In genomic region chr17:11996722-11997146, GRCh38 we compare ENCODE assay signal across 8 cellular contexts. TPM values are rescaled to one million over a fixed set of nuclear protein-coding genes. Genes with fewer than 3 reads are reported as not detected.
A peak's percentile ranks its signal among the peaks of the same experiment; 100 is the strongest.
DNase-seq lines count a peak whose midpoint lies in the region; ATAC-seq and TF ChIP-seq lines count a peak whose summit lies in the region.

No MANE protein-coding gene starts in this region.

- intact Hi-C loops in A673 (cut with micrococcal nuclease; ENCODE audit: unreplicated experiment) = no loop called here

- POLR2A ChIA-PET in A673 (lab: Charles Lee; ENCODE audit: low non-redundant PET) = interaction anchor here (0.6 to 1.0 kb wide), 4 partner anchors 9 to 34 kb away, joined by 3 to 4 read pairs (median 4); no protein-coding TSS in a partner anchor
- POLR2A ChIA-PET in activated CD8-positive, alpha-beta T cell treated with anti-CD3 and anti-CD28 coated beads, Interleukin-2, amount 10 ng/mL, durations not matched to agents 7 days and 5 days (lab: Charles Lee) = interaction anchor here (0.7 to 6.1 kb wide), 17 partner anchors 8 to 1032 kb away, joined by 3 to 128 read pairs (median 6); partner anchors contain the start of gene MAP2K4

- peaks cover 5% of the 10 kb centered on the region for H3K4me1 ChIP-seq in A673 (ENCODE audit: insufficient read depth, low read length, poor library complexity, severe bottlenecking)

- ATAC-seq in GM18502 (IDR thresholded peaks at IDR 0.05; ENCODE audit: poor library complexity, unreplicated experiment) = peak; percentile 40
- peak; percentile 35 for ATAC-seq in HG02840 (IDR thresholded peaks at IDR 0.05; ENCODE audit: low FRiP score, unreplicated experiment)
- ATAC-seq in activated CD8-positive, alpha-beta T cell treated with anti-CD3 and anti-CD28 coated beads, Interleukin-2, amount 10 ng/mL, durations not matched to agents 7 days and 5 days = peak; percentile 42

- peak overlapping the region; percentile 84 for H3K4me3 ChIP-seq in A673 (ENCODE audit: low read depth, low read length, poor library complexity, severe bottlenecking)
- peak overlapping the region; percentile 94 for H3K4me3 ChIP-seq in fibroblast of pulmonary artery (replicated peaks; ENCODE audit: low read depth, low read length)

- H3K36me3 ChIP-seq in A673 (ENCODE audit: insufficient read depth, low read length, poor library complexity, severe bottlenecking) = peaks cover 8% of the 10 kb centered on the region

- H3K9me3 ChIP-seq in A673 (ENCODE audit: low read depth, low read length, poor library complexity, severe bottlenecking) = no peaks in the 10 kb centered on the region

- CTCF ChIA-PET in A673 (lab: Charles Lee) = no interaction called here
- CTCF ChIA-PET in activated CD8-positive, alpha-beta T cell treated with anti-CD3 and anti-CD28 coated beads, Interleukin-2, amount 10 ng/mL, durations not matched to agents 7 days and 5 days (lab: Charles Lee) = interaction anchor here (1.0 to 1.4 kb wide), 4 partner anchors 10 to 1021 kb away, joined by 3 to 8 read pairs (median 4); partner anchors contain the start of genes ELAC2 and MAP2K4

- H3K27ac ChIP-seq in A673 (ENCODE audit: low read depth, low read length, poor library complexity, severe bottlenecking) = peak overlapping the region; percentile 86

- DNase-seq in A673 (ENCODE audit: low spot score) (peak; percentile 68), NCI-H1105 treated with DMSO at 0.1 percent for 48 hours (lab: John Stamatoyannopoulos, UW) (peak; percentile 63), fibroblast of pulmonary artery (ENCODE audit: low read depth) (peak; percentile 32), NCI-H1436 treated with DMSO at 0.1 percent for 48 hours (lab: John Stamatoyannopoulos, UW) (no peak)
- peak; percentile 71 for DNase-seq in activated CD8-positive, alpha-beta T cell treated with anti-CD3 and anti-CD28 coated beads, Interleukin-2, amount 10 ng/mL, durations not matched to agents 7 days and 5 days

- H3K36me3 Mint-ChIP-seq in activated CD8-positive, alpha-beta T cell treated with anti-CD3 and anti-CD28 coated beads, Interleukin-2, amount 10 ng/mL, durations not matched to agents 7 days and 5 days (ENCODE audit: low read depth) = peaks cover 17% of the 10 kb centered on the region
- H3K36me3 Mint-ChIP-seq in nephron (ENCODE audit: low read depth) = peaks cover 16% of the 10 kb centered on the region

- no peaks in the 10 kb centered on the region for H3K27me3 Mint-ChIP-seq in activated CD8-positive, alpha-beta T cell treated with anti-CD3 and anti-CD28 coated beads, Interleukin-2, amount 10 ng/mL, durations not matched to agents 7 days and 5 days (ENCODE audit: low read depth)
- no peaks in the 10 kb centered on the region for H3K27me3 Mint-ChIP-seq in nephron (ENCODE audit: low read depth)

- H3K4me1 Mint-ChIP-seq in activated CD8-positive, alpha-beta T cell treated with anti-CD3 and anti-CD28 coated beads, Interleukin-2, amount 10 ng/mL, durations not matched to agents 7 days and 5 days (ENCODE audit: low read depth) = peaks cover 16% of the 10 kb centered on the region
- H3K4me1 Mint-ChIP-seq in nephron = peaks cover 4% of the 10 kb centered on the region

- no peak for TF ChIP-seq CTCF in A673 (conservative IDR thresholded peaks at IDR 0.05; ENCODE audit: low read depth, low read length)
- TF ChIP-seq CTCF in fibroblast of pulmonary artery (IDR thresholded peaks at IDR 0.05; ENCODE audit: low read length, missing control alignments) = peak; percentile 6
- TF ChIP-seq CTCF in nephron (IDR thresholded peaks at IDR 0.05; ENCODE audit: unreplicated experiment in 3 of 3) = peak in 1 of 3 experiments; percentile 11

- no TSS peak for BruUV-seq in A673 (replicated peaks; lab: Mats Ljungman, UMichigan)

- H3K27ac Mint-ChIP-seq in activated CD8-positive, alpha-beta T cell treated with anti-CD3 and anti-CD28 coated beads, Interleukin-2, amount 10 ng/mL, durations not matched to agents 7 days and 5 days = peak overlapping the region; percentile 93
- peak overlapping the region; percentile 38 to 92 (median 87) for H3K27ac Mint-ChIP-seq in nephron

- no peaks in the 10 kb centered on the region for H3K27me3 ChIP-seq in A673 (replicated peaks; ENCODE audit: insufficient read depth, low read depth, low read length, poor library complexity)

- no peaks in the 10 kb centered on the region for H3K9me3 Mint-ChIP-seq in activated CD8-positive, alpha-beta T cell treated with anti-CD3 and anti-CD28 coated beads, Interleukin-2, amount 10 ng/mL, durations not matched to agents 7 days and 5 days (ENCODE audit: insufficient read depth)
- H3K9me3 Mint-ChIP-seq in nephron = no peaks in the 10 kb centered on the region

- peak overlapping the region; percentile 97 for H3K4me3 Mint-ChIP-seq in activated CD8-positive, alpha-beta T cell treated with anti-CD3 and anti-CD28 coated beads, Interleukin-2, amount 10 ng/mL, durations not matched to agents 7 days and 5 days
- peak overlapping the region; percentile 89 to 95 (median 94) for H3K4me3 Mint-ChIP-seq in nephron

RNA-seq across cellular contexts. Expression of gene ZNF18, which starts 0.5 kb away (rescaled TPM):
- 10.9 and 11.9 TPM in 2 replicates for total RNA-seq in A673 (2021)
- total RNA-seq in activated CD8-positive, alpha-beta T cell treated with anti-CD3 and anti-CD28 coated beads, Interleukin-2, amount 10 ng/mL, durations not matched to agents 7 days and 5 days = 10 to 100 TPM; 11.7 to 13.7 TPM

RNA-seq across cellular contexts. Expression of gene MAP2K4, which starts 23.9 kb away (rescaled TPM):
- 32.1 and 41.2 TPM in 2 replicates for total RNA-seq in A673 (2021)
- 10 to 100 TPM; 43.2 to 45.3 TPM for total RNA-seq in activated CD8-positive, alpha-beta T cell treated with anti-CD3 and anti-CD28 coated beads, Interleukin-2, amount 10 ng/mL, durations not matched to agents 7 days and 5 days
